ENCODE assay signal across 20 cellular contexts in genomic region chr2:240132651-240132980, GRCh38. TPM values are rescaled to one million over a fixed set of nuclear protein-coding genes. Genes with fewer than 3 reads are reported as not detected.
"Had no signal": no experiment of that assay in that cellular context is flagged by ENCODE, and none has a peak within 500 bp of the region (broad histone marks: within the 10 kb centered on the region; RNA-seq: fewer than 3 reads in every experiment).

No MANE protein-coding gene starts in this region.

- H3K27ac Mint-ChIP-seq: activated B cell treated with CpG ODN at 0.5 μM for 24 hours; activated naive CD4-positive, alpha-beta T cell treated with anti-CD3 and anti-CD28 coated beads, Interleukin-2, amount 50 U/mL, for 24 hours; activated T-helper 2 cell treated with anti-CD3 and anti-CD28 coated beads, Interferon-gamma antibody, Interleukin-2, Interleukin-4, amounts not matched to agents 10 μg/mL and 5 μg/mL and 100 μg/mL, durations not matched to agents 14 hours and 24 hours and 36 hours; memory B cell had no signal

- H3K9me3 Mint-ChIP-seq: activated B cell treated with CpG ODN at 0.5 μM for 24 hours; activated naive CD4-positive, alpha-beta T cell treated with anti-CD3 and anti-CD28 coated beads, Interleukin-2, amount 50 U/mL, for 24 hours; activated T-helper 2 cell treated with anti-CD3 and anti-CD28 coated beads, Interferon-gamma antibody, Interleukin-2, Interleukin-4, amounts not matched to agents 10 μg/mL and 5 μg/mL and 100 μg/mL, durations not matched to agents 14 hours and 24 hours and 36 hours; brain; central memory CD8-positive, alpha-beta T cell; memory B cell; naive thymus-derived CD8-positive, alpha-beta T cell; stimulated activated naive CD8-positive, alpha-beta T cell treated with anti-CD3 and anti-CD28 coated beads, Interleukin-15, amount 100 ng/mL, for 72 hours had no signal

- DNase-seq: activated B cell treated with CpG ODN at 0.5 μM for 24 hours; amniotic stem cell; dermis blood vessel endothelial cell; islet precursor cell; naive thymus-derived CD8-positive, alpha-beta T cell; sigmoid colon; stimulated activated naive CD8-positive, alpha-beta T cell treated with anti-CD3 and anti-CD28 coated beads, Interleukin-15, amount 100 ng/mL, for 72 hours; T-helper 2 cell; uterus had no signal

- H3K27me3 ChIP-seq: sigmoid colon, spleen, uterus had no signal

- H3K4me3 Mint-ChIP-seq: activated B cell treated with CpG ODN at 0.5 μM for 24 hours; central memory CD8-positive, alpha-beta T cell; stimulated activated naive CD8-positive, alpha-beta T cell treated with anti-CD3 and anti-CD28 coated beads, Interleukin-15, amount 100 ng/mL, for 72 hours had no signal

- H3K4me3 ChIP-seq: left lung, psoas muscle, sigmoid colon, spleen, uterus had no signal

- H3K9me3 ChIP-seq: left lung, psoas muscle, sigmoid colon, spleen, uterus had no signal

- ATAC-seq: left lung; naive thymus-derived CD8-positive, alpha-beta T cell; psoas muscle; stimulated activated naive CD8-positive, alpha-beta T cell treated with anti-CD3 and anti-CD28 coated beads, Interleukin-15, amount 100 ng/mL, for 72 hours had no signal

- H3K27ac ChIP-seq: left lung, psoas muscle, sigmoid colon, spleen, uterus had no signal

- H3K27me3 Mint-ChIP-seq: activated B cell treated with CpG ODN at 0.5 μM for 24 hours; activated naive CD4-positive, alpha-beta T cell treated with anti-CD3 and anti-CD28 coated beads, Interleukin-2, amount 50 U/mL, for 24 hours; central memory CD8-positive, alpha-beta T cell; memory B cell; naive thymus-derived CD8-positive, alpha-beta T cell; stimulated activated naive CD8-positive, alpha-beta T cell treated with anti-CD3 and anti-CD28 coated beads, Interleukin-15, amount 100 ng/mL, for 72 hours had no signal

- H3K36me3 ChIP-seq: uterus had no signal

RNA-seq across cellular contexts. Expression of gene OTOS, which starts 7.8 kb away (rescaled TPM):
- total RNA-seq: activated B cell treated with CpG ODN at 0.5 μM for 24 hours; activated CD8-positive, alpha-beta memory T cell treated with anti-CD3 and anti-CD28 coated beads for 36 hours; activated T-helper 2 cell treated with anti-CD3 and anti-CD28 coated beads, Interferon-gamma antibody, Interleukin-2, Interleukin-4, amounts not matched to agents 10 μg/mL and 5 μg/mL and 100 μg/mL, durations not matched to agents 14 hours and 24 hours and 36 hours; dermis blood vessel endothelial cell; epithelial cell of proximal tubule; left lung; mucosa of gallbladder; naive thymus-derived CD8-positive, alpha-beta T cell; psoas muscle; sigmoid colon; spleen; uterus had no signal
